Comparison of ENCODE assay signal across 22 cellular contexts in genomic region chr5:74956278-74956677, GRCh38.
DNase-seq lines count a peak whose midpoint lies in the region; ATAC-seq and TF ChIP-seq lines count a peak whose summit lies in the region.
"Had no signal": no experiment of that assay in that cellular context is flagged by ENCODE, and none has a peak within 500 bp of the region (broad histone marks: within the 10 kb centered on the region; RNA-seq: fewer than 3 reads in every experiment).

No MANE protein-coding gene starts in this region.

- H3K9me3 Mint-ChIP-seq in Calu3 (ENCODE audit: low read depth, unreplicated experiment) = peaks cover 5% of the 10 kb centered on the region
- peaks cover 4% of the 10 kb centered on the region for H3K9me3 Mint-ChIP-seq in nephron

- BruUV-seq in Calu3 (replicated peaks; lab: Mats Ljungman, UMichigan) = no TSS peak

- H3K4me3 Mint-ChIP-seq in Calu3 (ENCODE audit: low read depth, unreplicated experiment) (no peak overlapping the region), nephron (no peak overlapping the region)
- H3K4me3 Mint-ChIP-seq: B cell, CD14-positive monocyte had no signal

- no peaks in the 10 kb centered on the region for H3K79me2 ChIP-seq in hepatocyte

- H3K27me3 ChIP-seq in body of pancreas = no peaks in the 10 kb centered on the region
- no peaks in the 10 kb centered on the region for H3K27me3 ChIP-seq in hepatocyte

- CTCF ChIA-PET in Calu3 (lab: Charles Lee) = interaction anchor here (0.7 kb wide), 1 partner anchor 25 kb away, joined by 3 read pairs; no protein-coding TSS in a partner anchor

- peaks cover 16% of the 10 kb centered on the region for H3K36me3 Mint-ChIP-seq in Calu3 (ENCODE audit: insufficient read depth, unreplicated experiment)
- H3K36me3 Mint-ChIP-seq in nephron (ENCODE audit: low read depth) = no peaks in the 10 kb centered on the region
- H3K36me3 Mint-ChIP-seq: CD14-positive monocyte had no signal

- no peaks in the 10 kb centered on the region for H3K36me3 ChIP-seq in body of pancreas (replicated peaks in 1 of 2; ENCODE audit: insufficient read depth in 1 of 2, low read depth in 2 of 2)
- no peaks in the 10 kb centered on the region for H3K36me3 ChIP-seq in hepatocyte (replicated peaks; ENCODE audit: insufficient read depth, low read depth)

- 51 to 99% methylated on average over 4 of the region's 4 CpGs for WGBS in body of pancreas, 2 donors
- WGBS in hepatocyte (ENCODE audit: low lambda C conversion rate, missing lambda C conversion rate) = 92% methylated on average over 4 of the region's 4 CpGs

- H3K27me3 Mint-ChIP-seq in Calu3 (ENCODE audit: unreplicated experiment) (no peaks in the 10 kb centered on the region), nephron (ENCODE audit: low read depth) (peaks cover 4% of the 10 kb centered on the region)

- H3K4me3 ChIP-seq in body of pancreas (no peak overlapping the region), hepatocyte (no peak overlapping the region)
- H3K4me3 ChIP-seq: SK-N-MC had no signal

- H3K4me1 Mint-ChIP-seq in Calu3 (ENCODE audit: low read depth, unreplicated experiment) (peaks cover 71% of the 10 kb centered on the region), nephron (no peaks in the 10 kb centered on the region)
- H3K4me1 Mint-ChIP-seq: B cell, CD14-positive monocyte had no signal

- H3K27ac Mint-ChIP-seq in Calu3 (ENCODE audit: unreplicated experiment) (peak overlapping the region; percentile 67), nephron (peak overlapping the region; percentile 4 to 84 (median 70))
- H3K27ac Mint-ChIP-seq: B cell, CD14-positive monocyte had no signal

- TF ChIP-seq POLR2A in body of pancreas (IDR thresholded peaks at IDR 0.05) = no peak

- H3K9me2 ChIP-seq in hepatocyte (replicated peaks; ENCODE audit: insufficient read depth) = no peaks in the 10 kb centered on the region

- intact Hi-C loops in Calu3 (cut with micrococcal nuclease; ENCODE audit: unreplicated experiment) = no loop called here
- intact Hi-C loops in body of pancreas (cut with DNase I) = no loop called here

- H2AFZ ChIP-seq in hepatocyte = no peak overlapping the region

- H3K4me2 ChIP-seq in hepatocyte = no peak overlapping the region

- DNase-seq in Calu3 = no peak
- no peak for DNase-seq in body of pancreas
- DNase-seq in hepatocyte (ENCODE audit: low spot score) = no peak
- DNase-seq in germinal center (ENCODE audit: low spot score) = no peak
- DNase-seq: EL, GF-D8, MM.1S, NCI-H1048, NCI-H1436, NCI-H187 treated with DMSO at 0.1 percent for 48 hours, NCI-H2107, NCI-H446 treated with DMSO at 0.1 percent for 48 hours, NCI-H526 treated with DMSO at 0.1 percent for 48 hours, OCI-M1, SHP77 had no signal

- TF ChIP-seq CTCF in Calu3 (IDR thresholded peaks at IDR 0.05; ENCODE audit: unreplicated experiment) (no peak), body of pancreas (IDR thresholded peaks at IDR 0.05) (no peak), hepatocyte (IDR thresholded peaks at IDR 0.05; ENCODE audit: poor library complexity) (no peak), nephron (IDR thresholded peaks at IDR 0.05; ENCODE audit: unreplicated experiment in 3 of 3) (no peak)

- H3K27ac ChIP-seq in body of pancreas (peak overlapping the region in 3 of 4 donors; percentile 61 to 75 (median 66)), hepatocyte (peak overlapping the region; percentile 86)
- H3K27ac ChIP-seq: SK-N-MC had no signal

- ATAC-seq in body of pancreas = no peak
- no peak for ATAC-seq in HG03139 (IDR thresholded peaks at IDR 0.05; ENCODE audit: unreplicated experiment)
- ATAC-seq in GM21360 (IDR thresholded peaks at IDR 0.05; ENCODE audit: unreplicated experiment) = no peak
- no peak for ATAC-seq in GM21529 (IDR thresholded peaks at IDR 0.05; ENCODE audit: unreplicated experiment)

- H3K4me1 ChIP-seq in body of pancreas (peaks cover 76% of the 10 kb centered on the region), hepatocyte (ENCODE audit: insufficient read depth) (peaks cover 57% of the 10 kb centered on the region)

- no peaks in the 10 kb centered on the region for H4K20me1 ChIP-seq in hepatocyte (ENCODE audit: insufficient read depth, poor library complexity, severe bottlenecking)

- H3K9me3 ChIP-seq in body of pancreas = no peaks in the 10 kb centered on the region
- no peaks in the 10 kb centered on the region for H3K9me3 ChIP-seq in hepatocyte (ENCODE audit: low read depth)
